Comparison of ENCODE assay signal across 1 cellular context in genomic region chr6:69105288-69105687, GRCh38.
TF ChIP-seq lines count a peak whose summit lies in the region.

No MANE protein-coding gene starts in this region.

TF ChIP-seq in WTC11, 78 proteins besides CTCF, POLR2A, EP300 and RAD21 (continued from another document):
- TF ChIP-seq ARID4B (CRISPR knock-in tag; IDR thresholded peaks at IDR 0.05; ENCODE audit: borderline replicate concordance) (no peak), FOXP4 (CRISPR knock-in tag; IDR thresholded peaks at IDR 0.05) (no peak), ZNF317 (CRISPR knock-in tag; IDR thresholded peaks at IDR 0.05; ENCODE audit: borderline replicate concordance, low read depth) (no peak)
